Comparison of ENCODE assay signal across 13 cellular contexts in the genomic region with DNA sequence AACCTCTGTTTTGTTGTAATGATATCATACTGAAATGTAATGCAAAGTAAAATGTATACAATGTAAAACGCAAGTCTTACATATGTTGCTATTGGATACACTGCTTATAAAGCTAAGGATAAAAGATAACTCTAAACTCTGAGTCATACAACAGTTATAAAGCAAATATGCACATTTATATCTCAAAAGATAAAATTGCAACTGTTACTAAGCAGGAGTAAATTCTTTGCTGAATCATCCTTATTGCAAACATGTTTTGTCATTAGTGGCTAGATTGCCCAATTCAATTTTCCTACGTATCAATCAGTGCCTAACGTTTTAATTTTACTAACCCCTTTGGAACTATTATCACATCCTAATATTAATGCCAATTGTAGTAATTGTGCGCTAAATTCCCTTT.
DNase-seq lines count a peak whose midpoint lies in the region; TF ChIP-seq lines count a peak whose summit lies in the region.
"Had no signal": no experiment of that assay in that cellular context is flagged by ENCODE, and none has a peak within 500 bp of the region (broad histone marks: within the 10 kb centered on the region; RNA-seq: fewer than 3 reads in every experiment).

No MANE protein-coding gene starts in this region.

- WGBS in esophagus muscularis mucosa = 76% methylated on average over 4 of the region's 4 CpGs
- WGBS in esophagus squamous epithelium, 2 donors = 33 to 53% methylated on average over 4 of the region's 4 CpGs

- H3K9me3 ChIP-seq in esophagus muscularis mucosa (no peaks in the 10 kb centered on the region), esophagus squamous epithelium (no peaks in the 10 kb centered on the region)

- no peaks in the 10 kb centered on the region for H3K27me3 ChIP-seq in esophagus muscularis mucosa
- no peaks in the 10 kb centered on the region for H3K27me3 ChIP-seq in esophagus squamous epithelium

- H3K4me3 ChIP-seq in AG09309 (ENCODE audit: control insufficient read depth, low read depth, low read length) (no peak overlapping the region), cardiac fibroblast (replicated peaks in 1 of 2; ENCODE audit: low read depth in 2 of 2, low read length in 2 of 2) (no peak overlapping the region), esophagus muscularis mucosa (no peak overlapping the region), esophagus squamous epithelium (no peak overlapping the region)
- H3K4me3 ChIP-seq: GM23338 had no signal

- no peak for TF ChIP-seq POLR2A in esophagus muscularis mucosa (IDR thresholded peaks at IDR 0.05; ENCODE audit: low read depth)
- TF ChIP-seq POLR2A in esophagus squamous epithelium (IDR thresholded peaks at IDR 0.05) = no peak

- TF ChIP-seq EP300 in esophagus muscularis mucosa (IDR thresholded peaks at IDR 0.05) = no peak

- TF ChIP-seq CTCF in AG09309 (IDR thresholded peaks at IDR 0.05; ENCODE audit: control insufficient read depth, insufficient read depth, low read depth, low read length, missing control alignments) (no peak), cardiac fibroblast (IDR thresholded peaks at IDR 0.05; ENCODE audit: low read depth, low read length) (no peak), esophagus muscularis mucosa (IDR thresholded peaks at IDR 0.05) (no peak), esophagus squamous epithelium (IDR thresholded peaks at IDR 0.05) (no peak)

- H3K36me3 ChIP-seq in esophagus muscularis mucosa (no peaks in the 10 kb centered on the region), esophagus squamous epithelium (no peaks in the 10 kb centered on the region)

- H3K4me1 ChIP-seq in esophagus muscularis mucosa (peaks cover 0 to 13% (median 12%) of the 10 kb centered on the region in 4 donors), esophagus squamous epithelium (peaks cover 0 to 3% (median 0%) of the 10 kb centered on the region in 3 donors)

- DNase-seq in AG09309 (ENCODE audit: low read depth) (peak; percentile 44), NCI-H226 (peak; percentile 79), cardiac fibroblast (ENCODE audit: low read depth in 2 of 2) (peak; percentile 87), kidney glomerular epithelial cell (lab: John Stamatoyannopoulos, UW) (peak; percentile 8), esophagus muscularis mucosa (ENCODE audit: extremely low spot score) (no peak), NCI-H2029 treated with DMSO at 0.1 percent for 48 hours (lab: John Stamatoyannopoulos, UW) (no peak), esophagus squamous epithelium (lab: John Stamatoyannopoulos, UW) (no peak)
- DNase-seq in activated CD4-positive, alpha-beta T cell treated with anti-CD3 and anti-CD28 coated beads for 4 hours = no peak
- DNase-seq: activated naive CD4-positive, alpha-beta T cell treated with anti-CD3 and anti-CD28 coated beads, Interleukin-2, amount 50 U/mL, for 16 hours; NCI-H446; stimulated activated CD4-positive, alpha-beta T cell treated with anti-CD3 and anti-CD28 coated beads, Interleukin-4, amount 100 ng/mL, for 1 hour; stimulated activated naive B cell treated with anti-CD40 and anti-IgM and Interleukin-4, amounts not matched to agents 10 μg/mL and 1 μg/mL and 100 μg/mL, for 72 hours had no signal

- intact Hi-C loops in esophagus muscularis mucosa (cut with DNase I) (no loop called here), esophagus squamous epithelium (cut with DNase I) (no loop called here)

- no peak overlapping the region for H3K27ac ChIP-seq in esophagus muscularis mucosa (replicated peaks in 1 of 4)
- H3K27ac ChIP-seq in esophagus squamous epithelium = no peak overlapping the region

Comparison
In these comparisons a context has a peak if more than half of its experiments do, and no peak if none do; other contexts are left out.
1. DNase-seq: peak in AG09309 (single experiment), NCI-H226 (single experiment), cardiac fibroblast (2 of 2) and kidney glomerular epithelial cell (single experiment); none in esophagus muscularis mucosa (single experiment), activated CD4-positive, alpha-beta T cell treated with anti-CD3 and anti-CD28 coated beads for 4 hours (0 of 2), NCI-H2029 treated with DMSO at 0.1 percent for 48 hours (single experiment) and esophagus squamous epithelium (single experiment).